ENCODE assay signal across 8 cellular contexts in genomic region chr1:17538428-17539130, GRCh38. TPM values are rescaled to one million over a fixed set of nuclear protein-coding genes. Genes with fewer than 3 reads are reported as not detected.
DNase-seq lines count a peak whose midpoint lies in the region; ATAC-seq, FAIRE-seq and TF ChIP-seq lines count a peak whose summit lies in the region.

No MANE protein-coding gene starts in this region.

- H4K8ac ChIP-seq in IMR-90 (ENCODE audit: low read depth in 2 of 2, low read length in 2 of 2): peak overlapping the region in 1 of 2 experiments; percentile 21; a peak in 1 of 4 replicates

- WGBS in IMR-90 (ENCODE audit: extremely low coverage in 2 of 2, insufficient read length in 1 of 2), 2 experiments: 25% methylated on average over 4 of the region's 13 CpGs; no CpG with 5 or more reads in 1 of the 2 experiments

- intact Hi-C loops in IMR-90 (cut with micrococcal nuclease) (no loop called here), kidney (cut with DNase I) (no loop called here)

- H3K9ac ChIP-seq in IMR-90 (ENCODE audit: low read depth, low read length) (no peak overlapping the region), kidney (ENCODE audit: low read length in 2 of 2) (peak overlapping the region in 1 of 2 donors; percentile 51), stomach smooth muscle (ENCODE audit: low read length in 2 of 2) (peak overlapping the region; percentile 52 to 58)

- H3K27ac ChIP-seq in IMR-90 (ENCODE audit: insufficient read depth, low read length) (no peak overlapping the region), kidney (ENCODE audit: low read depth in 2 of 2, low read length in 2 of 2) (peak overlapping the region; percentile 67 to 80), stomach smooth muscle (ENCODE audit: low read length) (peak overlapping the region; percentile 86)

- no peak overlapping the region for H4K5ac ChIP-seq in IMR-90 (ENCODE audit: low read depth, low read length)

- H3K36me3 Mint-ChIP-seq in WTC11: no peaks in the 10 kb centered on the region

- no peak for TF ChIP-seq RAD21 in IMR-90 (IDR thresholded peaks at IDR 0.05; ENCODE audit: low read length)

- H3K36me3 ChIP-seq in IMR-90 (ENCODE audit: control insufficient read depth, insufficient read depth, low read length): no peaks in the 10 kb centered on the region
- no peaks in the 10 kb centered on the region for H3K36me3 ChIP-seq in kidney (ENCODE audit: control insufficient read depth in 1 of 2, insufficient read depth in 2 of 2, low read length in 2 of 2)
- no peaks in the 10 kb centered on the region for H3K36me3 ChIP-seq in stomach smooth muscle (ENCODE audit: control insufficient read depth in 2 of 2, insufficient read depth in 2 of 2, low read length in 2 of 2)

- H3K27me3 ChIP-seq in IMR-90 (ENCODE audit: control insufficient read depth, insufficient read depth, low read length) (no peaks in the 10 kb centered on the region), stomach smooth muscle (ENCODE audit: control insufficient read depth in 1 of 2, insufficient read depth in 2 of 2, low read length in 2 of 2) (no peaks in the 10 kb centered on the region)

- H4K91ac ChIP-seq in IMR-90 (ENCODE audit: insufficient read depth, low read depth, low read length): 0 out of 2 replicates have a peak overlapping the region, but pooled peaks have one; percentile 4

- H3K18ac ChIP-seq in IMR-90 (ENCODE audit: low read depth, low read length): no peak overlapping the region

- POLR2A ChIA-PET in IMR-90 (lab: Charles Lee; ENCODE audit: unreplicated experiment): no interaction called here
- POLR2A ChIA-PET in WTC11 (lab: Charles Lee): interaction anchor here (0.6 to 0.9 kb wide), 2 partner anchors 9 to 871 kb away, joined by 3 to 5 read pairs; no protein-coding TSS in a partner anchor

- no peak for TF ChIP-seq POLR2A in IMR-90 (IDR thresholded peaks at IDR 0.05; ENCODE audit: low read depth, low read length)

- H3K4ac ChIP-seq in IMR-90 (ENCODE audit: low read depth, low read length): no peak overlapping the region

- H3K4me1 ChIP-seq in IMR-90 (ENCODE audit: control insufficient read depth, insufficient read depth, low read length) (peaks cover 8% of the 10 kb centered on the region), kidney (ENCODE audit: control insufficient read depth in 1 of 2, insufficient read depth in 1 of 2, low read depth in 1 of 2, low read length in 2 of 2) (peaks cover 10 to 18% of the 10 kb centered on the region in 2 donors), stomach smooth muscle (ENCODE audit: control insufficient read depth, insufficient read depth, low read length) (peaks cover 58% of the 10 kb centered on the region)

- no peak overlapping the region for H3K56ac ChIP-seq in IMR-90 (ENCODE audit: extremely low read depth, insufficient read depth, low read length)

- peaks cover 49% of the 10 kb centered on the region for H3K4me1 Mint-ChIP-seq in WTC11

- BruUV-seq in IMR-90 (replicated peaks; lab: Mats Ljungman, UMichigan): no TSS peak

- H4K20me1 ChIP-seq in IMR-90 (ENCODE audit: insufficient read depth, low read length): no peaks in the 10 kb centered on the region

- no peak overlapping the region for H2BK120ac ChIP-seq in IMR-90 (ENCODE audit: low read depth, low read length)

- H3K4me3 ChIP-seq in IMR-90 (ENCODE audit: insufficient read depth, low read depth, low read length): no peak overlapping the region
- H3K4me3 ChIP-seq in kidney (ENCODE audit: low read length in 2 of 2): peak overlapping the region in 1 of 2 donors; percentile 25
- H3K4me3 ChIP-seq in stomach smooth muscle (ENCODE audit: low read length in 2 of 2): peak overlapping the region in 1 of 2 donors; percentile 64

- no peak overlapping the region for H3K14ac ChIP-seq in IMR-90 (replicated peaks; ENCODE audit: low read depth, low read length)

- H3K9me3 Mint-ChIP-seq in WTC11: no peaks in the 10 kb centered on the region

- peak overlapping the region; percentile 98 for H2AFZ ChIP-seq in IMR-90 (replicated peaks; ENCODE audit: low read length, poor library complexity)

- no peaks in the 10 kb centered on the region for H3K27me3 Mint-ChIP-seq in WTC11 (ENCODE audit: low read depth)

- H3K23ac ChIP-seq in IMR-90 (ENCODE audit: low read depth, low read length): 0 out of 2 replicates have a peak overlapping the region, but pooled peaks have one; percentile 42

- peak overlapping the region; percentile 78 for H3K4me3 Mint-ChIP-seq in WTC11

- no peak for FAIRE-seq in kidney (lab: Jason Lieb, UNC)
- no peak for FAIRE-seq in GM19239 (lab: Jason Lieb, UNC)

- no peak overlapping the region for H2BK5ac ChIP-seq in IMR-90 (ENCODE audit: low read depth, low read length, poor library complexity, severe bottlenecking)

- ATAC-seq in IMR-90 (ENCODE audit: low read depth) (0 out of 2 replicates have a peak, but pooled peaks have one; percentile 5), WTC11 (peak; percentile 63), HG03571 (IDR thresholded peaks at IDR 0.05; ENCODE audit: unreplicated experiment) (no peak), GM19463 (IDR thresholded peaks at IDR 0.05; ENCODE audit: unreplicated experiment) (no peak)

- peak overlapping the region; percentile 28; the same call in 1 of the 2 replicates for H2AK5ac ChIP-seq in IMR-90 (ENCODE audit: low read depth, low read length)

- in situ Hi-C loops in IMR-90 (cut with MboI; ENCODE audit: low sequenced_read_pairs): no loop called here

- CTCF ChIA-PET in IMR-90 (lab: Yijun Ruan, JAX) (interaction anchor here (0.5 kb wide), 1 partner anchor 94 kb away, joined by 3 read pairs; no protein-coding TSS in a partner anchor), WTC11 (lab: Charles Lee) (interaction anchor here (0.6 to 6.1 kb wide), 16 partner anchors 9 to 1178 kb away, joined by 3 to 77 read pairs (median 4); no protein-coding TSS in a partner anchor)

- peak overlapping the region; percentile 75 for H2AK9ac ChIP-seq in IMR-90 (replicated peaks; ENCODE audit: low read depth, low read length, poor library complexity)

- no peak overlapping the region for H3K4me2 ChIP-seq in IMR-90 (ENCODE audit: low read depth, low read length)

- H3K9me3 ChIP-seq in IMR-90 (ENCODE audit: control insufficient read depth, insufficient read depth, low read length) (no peaks in the 10 kb centered on the region), kidney (ENCODE audit: control insufficient read depth in 1 of 2, low read length in 2 of 2) (no peaks in the 10 kb centered on the region), stomach smooth muscle (ENCODE audit: control insufficient read depth in 2 of 2, low read length in 2 of 2) (no peaks in the 10 kb centered on the region)

- no peak overlapping the region for H2BK15ac ChIP-seq in IMR-90 (ENCODE audit: low read depth, low read length)

- TF ChIP-seq CTCF in IMR-90 (conservative IDR thresholded peaks at IDR 0.05; ENCODE audit: low read depth, low read length) (no peak), WTC11 (IDR thresholded peaks at IDR 0.05) (no peak), kidney (IDR thresholded peaks at IDR 0.05; ENCODE audit: borderline replicate concordance, extremely low read depth, insufficient read depth) (no peak), GM10266 (IDR thresholded peaks at IDR 0.05; ENCODE audit: control insufficient read depth, insufficient read depth, low read depth, missing control alignments) (no peak)

- H3K27ac Mint-ChIP-seq in WTC11: peak overlapping the region; percentile 98

- H2BK20ac ChIP-seq in IMR-90 (ENCODE audit: low read depth, low read length): no peak overlapping the region; the same call in 1 of the 2 replicates

- peak; percentile 44 for DNase-seq in IMR-90
- DNase-seq in WTC11 (ENCODE audit: low spot score): peak; percentile 86
- peak; percentile 51 for DNase-seq in kidney
- no peak for DNase-seq in GM10266 (ENCODE audit: extremely low spot score)
- DNase-seq in GM19239 (ENCODE audit: insufficient read length, low spot score): no peak

- H3K9me1 ChIP-seq in IMR-90 (ENCODE audit: insufficient read depth, low read length): no peaks in the 10 kb centered on the region

- peaks cover 14 to 24% of the 10 kb centered on the region in 2 experiments; a peak in 3 of 4 replicates for H3K79me1 ChIP-seq in IMR-90 (ENCODE audit: low read depth in 1 of 2, low read length in 2 of 2)

- dilution Hi-C loops in IMR-90 (cut with HindIII; ENCODE audit: low sequenced_read_pairs, unreplicated experiment): no loop called here

TF ChIP-seq in IMR-90, 13 proteins besides CTCF, POLR2A, EP300 and RAD21 (continues in another document):
- no peak for TF ChIP-seq RCOR1 (IDR thresholded peaks at IDR 0.05; ENCODE audit: insufficient replicate concordance, low read length)
- no peak for TF ChIP-seq MXI1 (IDR thresholded peaks at IDR 0.05; ENCODE audit: borderline replicate concordance, low read depth, low read length)
- no peak for TF ChIP-seq USF2 (IDR thresholded peaks at IDR 0.05; ENCODE audit: low read depth, low read length)
- no peak for TF ChIP-seq SMC3 (IDR thresholded peaks at IDR 0.05; ENCODE audit: low read depth, low read length)
- TF ChIP-seq MAFK (IDR thresholded peaks at IDR 0.05; ENCODE audit: low read depth, low read length): no peak

TF ChIP-seq in WTC11, 78 proteins besides CTCF, POLR2A, EP300 and RAD21 (continues in another document):
- no peak for TF ChIP-seq TP53 (CRISPR knock-in tag; IDR thresholded peaks at IDR 0.05)
- TF ChIP-seq CREB1 (CRISPR knock-in tag; IDR thresholded peaks at IDR 0.05): no peak
- peak; percentile 82; the same call in 1 of the 2 replicates for TF ChIP-seq GTF2I (CRISPR knock-in tag; conservative IDR thresholded peaks at IDR 0.05)

RNA-seq across cellular contexts. Expression of gene ARHGEF10L, which starts 0.9 kb away (rescaled TPM):
- 4.8 and 5.0 TPM in 2 replicates for total RNA-seq in IMR-90 (2012; rRNA removed)
- 12.4 and 14.5 TPM in 2 replicates for polyA plus RNA-seq in IMR-90 (2012; rRNA removed)
- polyA plus RNA-seq in IMR-90 (2012; cell fraction: cytosol; rRNA removed): 7.7 and 12.8 TPM in 2 replicates
- 23.3 and 59.8 TPM in 2 replicates for polyA plus RNA-seq in IMR-90 (2012; cell fraction: nucleus; rRNA removed; ENCODE audit: low replicate concordance)
- total RNA-seq in WTC11 (2021): 32.4 to 34.6 TPM (median 34.4 TPM) in 3 replicates
- total RNA-seq in kidney: 91.9 TPM
- polyA plus RNA-seq in kidney (ENCODE audit: insufficient read depth, low read depth, low replicate concordance): 40.8 TPM

Comparison
In these comparisons a context has a peak if more than half of its experiments do, and no peak if none do; other contexts are left out.
1. ATAC-seq: peak in IMR-90 (single experiment) and WTC11 (single experiment); none in HG03571 (single experiment) and GM19463 (single experiment).
2. DNase-seq: peak in IMR-90 (single experiment), WTC11 (single experiment) and kidney (single experiment); none in GM10266 (single experiment) and GM19239 (single experiment).